ENCODE assay signal across 16 cellular contexts in the genomic region with DNA sequence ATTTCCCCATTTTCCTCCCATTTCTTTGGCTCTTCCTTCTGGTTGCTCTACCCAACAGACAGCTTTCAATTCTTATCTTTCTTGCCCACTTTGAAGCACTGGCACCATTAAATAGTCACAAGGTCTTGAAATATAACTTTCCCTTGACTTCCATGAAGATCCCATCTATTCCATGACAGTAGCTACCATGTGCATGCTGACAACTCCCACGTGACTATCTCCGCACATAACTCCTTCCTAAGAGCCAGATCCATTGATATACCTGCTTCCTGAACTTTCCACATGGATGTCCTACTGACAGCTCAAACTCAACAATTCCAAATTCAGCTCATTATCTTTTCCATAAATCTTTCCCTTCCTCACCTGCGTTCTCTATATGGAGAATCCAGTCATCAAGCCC.
A peak's percentile ranks its signal among the peaks of the same experiment; 100 is the strongest.
DNase-seq lines count a peak whose midpoint lies in the region; ATAC-seq and TF ChIP-seq lines count a peak whose summit lies in the region.
"Had no signal": no experiment of that assay in that cellular context is flagged by ENCODE, and none has a peak within 500 bp of the region (broad histone marks: within the 10 kb centered on the region; RNA-seq: fewer than 3 reads in every experiment).

No MANE protein-coding gene starts in this region.

- peaks cover 4% of the 10 kb centered on the region for H3K27me3 Mint-ChIP-seq in nephron progenitor cell (ENCODE audit: low read depth, poor library complexity)
- peaks cover 8% of the 10 kb centered on the region for H3K27me3 Mint-ChIP-seq in activated naive CD8-positive, alpha-beta T cell treated with anti-CD3 and anti-CD28 coated beads for 36 hours
- H3K27me3 Mint-ChIP-seq: CD4-positive, CD25-positive, alpha-beta regulatory T cell had no signal

- H3K23ac ChIP-seq in IMR-90 (ENCODE audit: low read depth, low read length) (no peak overlapping the region), mesenchymal stem cell (ENCODE audit: low read length in 2 of 2) (no peak overlapping the region)

- H3K27ac Mint-ChIP-seq in nephron progenitor cell: no peak overlapping the region
- no peak overlapping the region for H3K27ac Mint-ChIP-seq in activated naive CD8-positive, alpha-beta T cell treated with anti-CD3 and anti-CD28 coated beads for 36 hours
- H3K27ac Mint-ChIP-seq: B cell; CD4-positive, CD25-positive, alpha-beta regulatory T cell; CD8-positive, alpha-beta T cell; H9 had no signal

- no peak for DNase-seq in GM23248
- DNase-seq in IMR-90: no peak
- no peak for DNase-seq in mesenchymal stem cell
- DNase-seq in nephron progenitor cell: no peak
- DNase-seq in activated naive CD8-positive, alpha-beta T cell treated with anti-CD3 and anti-CD28 coated beads for 36 hours: no peak
- DNase-seq: Caco-2; CD4-positive, CD25-positive, alpha-beta regulatory T cell; CD8-positive, alpha-beta T cell; DMS153; DND-41; H9 had no signal

- H3K14ac ChIP-seq in IMR-90 (replicated peaks; ENCODE audit: low read depth, low read length) (no peak overlapping the region), mesenchymal stem cell (ENCODE audit: low read length in 2 of 2) (no peak overlapping the region)

- peaks cover 20% of the 10 kb centered on the region; the same call in 1 of the 2 replicates for H3K4me1 ChIP-seq in GM23248 (ENCODE audit: insufficient read depth)
- peaks cover 8% of the 10 kb centered on the region for H3K4me1 ChIP-seq in IMR-90 (ENCODE audit: control insufficient read depth, insufficient read depth, low read length)
- peaks cover 5% of the 10 kb centered on the region for H3K4me1 ChIP-seq in mesenchymal stem cell (ENCODE audit: control insufficient read depth, insufficient read depth, low read depth, low read length)

- WGBS in GM23248 (ENCODE audit: low coverage in 1 of 2, low lambda C conversion rate in 2 of 2, missing lambda C conversion rate in 2 of 2), 2 experiments: 98 to 99% methylated on average over 3 of the region's 3 CpGs
- 100% methylated on average over 2 of the region's 3 CpGs; no CpG with 5 or more reads in 1 of the 2 experiments for WGBS in IMR-90 (ENCODE audit: extremely low coverage in 2 of 2, insufficient read length in 1 of 2), 2 experiments
- 91% methylated on average over 3 of the region's 3 CpGs for WGBS in mesenchymal stem cell

- no peaks in the 10 kb centered on the region for H3K27me3 ChIP-seq in GM23248 (replicated peaks; ENCODE audit: insufficient read depth)
- H3K27me3 ChIP-seq in IMR-90 (ENCODE audit: control insufficient read depth, insufficient read depth, low read length): no peaks in the 10 kb centered on the region
- no peaks in the 10 kb centered on the region for H3K27me3 ChIP-seq in mesenchymal stem cell (ENCODE audit: control insufficient read depth in 1 of 2, insufficient read depth in 1 of 2, low read length in 2 of 2)
- H3K27me3 ChIP-seq: BLaER1 had no signal

- dilution Hi-C loops in IMR-90 (cut with HindIII; ENCODE audit: low sequenced_read_pairs, unreplicated experiment): no loop called here

- peaks cover 8% of the 10 kb centered on the region for H3K4me1 Mint-ChIP-seq in nephron progenitor cell
- no peaks in the 10 kb centered on the region for H3K4me1 Mint-ChIP-seq in activated naive CD8-positive, alpha-beta T cell treated with anti-CD3 and anti-CD28 coated beads for 36 hours
- H3K4me1 Mint-ChIP-seq: B cell; CD4-positive, CD25-positive, alpha-beta regulatory T cell had no signal

- no peak overlapping the region for H4K5ac ChIP-seq in IMR-90 (ENCODE audit: low read depth, low read length)

- no peak for TF ChIP-seq POLR2A in IMR-90 (IDR thresholded peaks at IDR 0.05; ENCODE audit: low read depth, low read length)

- H3K9ac ChIP-seq in GM23248 (no peak overlapping the region), IMR-90 (ENCODE audit: low read depth, low read length) (no peak overlapping the region), mesenchymal stem cell (ENCODE audit: low read length) (no peak overlapping the region)
- H3K9ac ChIP-seq: BLaER1 had no signal

- in situ Hi-C loops in GM23248 (cut with MboI): no loop called here
- in situ Hi-C loops in IMR-90 (cut with MboI; ENCODE audit: low sequenced_read_pairs): no loop called here

- ATAC-seq in IMR-90 (ENCODE audit: low read depth): no peak
- ATAC-seq in GM21528 (IDR thresholded peaks at IDR 0.05; ENCODE audit: low FRiP score, unreplicated experiment): no peak
- ATAC-seq: CD8-positive, alpha-beta T cell; HCT116 had no signal

- no peak overlapping the region for H2AFZ ChIP-seq in GM23248
- H2AFZ ChIP-seq in IMR-90 (replicated peaks; ENCODE audit: low read length, poor library complexity): no peak overlapping the region
- H2AFZ ChIP-seq in mesenchymal stem cell (ENCODE audit: low read depth, low read length): no peak overlapping the region

- H3K9me2 ChIP-seq in GM23248 (ENCODE audit: insufficient read depth): no peaks in the 10 kb centered on the region; the same call in 1 of the 2 replicates

- H4K91ac ChIP-seq in IMR-90 (ENCODE audit: insufficient read depth, low read depth, low read length): no peak overlapping the region
- no peak overlapping the region for H4K91ac ChIP-seq in mesenchymal stem cell (ENCODE audit: low read length)

- H3K18ac ChIP-seq in IMR-90 (ENCODE audit: low read depth, low read length): no peak overlapping the region
- peak overlapping the region; percentile 54 to 91 for H3K18ac ChIP-seq in mesenchymal stem cell (ENCODE audit: low read depth in 1 of 2, low read length in 2 of 2)

- TF ChIP-seq RAD21 in IMR-90 (IDR thresholded peaks at IDR 0.05; ENCODE audit: low read length): no peak

- H3K79me1 ChIP-seq in IMR-90 (ENCODE audit: low read depth in 1 of 2, low read length in 2 of 2): peaks cover 4 to 27% of the 10 kb centered on the region in 2 experiments; a peak in 3 of 4 replicates
- peaks cover 9% of the 10 kb centered on the region for H3K79me1 ChIP-seq in mesenchymal stem cell (replicated peaks; ENCODE audit: low read length, poor library complexity, severe bottlenecking)

- peak overlapping the region; percentile 16; the same call in 1 of the 2 replicates for H2BK20ac ChIP-seq in IMR-90 (ENCODE audit: low read depth, low read length)

- POLR2A ChIA-PET in IMR-90 (lab: Charles Lee; ENCODE audit: unreplicated experiment): no interaction called here

- intact Hi-C loops in IMR-90 (cut with micrococcal nuclease): loop anchor here (2.0 kb wide), 1 partner anchor 17 kb away; no protein-coding TSS in a partner anchor

- peaks cover 23% of the 10 kb centered on the region for H3F3A ChIP-seq in GM23248 (ENCODE audit: insufficient read depth)

- no peak overlapping the region for H3K4me3 ChIP-seq in GM23248
- no peak overlapping the region for H3K4me3 ChIP-seq in IMR-90 (ENCODE audit: insufficient read depth, low read depth, low read length)
- H3K4me3 ChIP-seq in mesenchymal stem cell (ENCODE audit: insufficient read depth in 1 of 2, low read depth in 1 of 2, low read length in 2 of 2): no peak overlapping the region
- H3K4me3 ChIP-seq: BLaER1 had no signal

- H2AK5ac ChIP-seq in IMR-90 (ENCODE audit: low read depth, low read length) (no peak overlapping the region), mesenchymal stem cell (ENCODE audit: low read length, severe bottlenecking) (peak overlapping the region; percentile 37)

- H3K9me3 Mint-ChIP-seq in nephron progenitor cell: peaks cover 36% of the 10 kb centered on the region
- H3K9me3 Mint-ChIP-seq in activated naive CD8-positive, alpha-beta T cell treated with anti-CD3 and anti-CD28 coated beads for 36 hours: peaks cover 4% of the 10 kb centered on the region

- H2BK5ac ChIP-seq in IMR-90 (ENCODE audit: low read depth, low read length, poor library complexity, severe bottlenecking) (no peak overlapping the region), mesenchymal stem cell (ENCODE audit: low read depth, low read length, poor library complexity, severe bottlenecking) (no peak overlapping the region)

- H3K9me3 ChIP-seq in GM23248 (ENCODE audit: low read depth): no peaks in the 10 kb centered on the region
- no peaks in the 10 kb centered on the region for H3K9me3 ChIP-seq in IMR-90 (ENCODE audit: control insufficient read depth, insufficient read depth, low read length)
- H3K9me3 ChIP-seq in mesenchymal stem cell (ENCODE audit: control insufficient read depth, low read length): peaks cover 6% of the 10 kb centered on the region
- H3K9me3 ChIP-seq: BLaER1, Caco-2 had no signal

- H2BK120ac ChIP-seq in IMR-90 (ENCODE audit: low read depth, low read length) (0 out of 2 replicates have a peak overlapping the region, but pooled peaks have one; percentile 9), mesenchymal stem cell (ENCODE audit: low read depth, low read length) (no peak overlapping the region)

- TF ChIP-seq CTCF in IMR-90 (conservative IDR thresholded peaks at IDR 0.05; ENCODE audit: low read depth, low read length) (no peak), nephron progenitor cell (IDR thresholded peaks at IDR 0.05) (no peak)

- H4K8ac ChIP-seq in IMR-90 (ENCODE audit: low read depth in 2 of 2, low read length in 2 of 2) (no peak overlapping the region), mesenchymal stem cell (ENCODE audit: low read length) (no peak overlapping the region)

- H3K4me3 Mint-ChIP-seq in nephron progenitor cell: no peak overlapping the region
- no peak overlapping the region for H3K4me3 Mint-ChIP-seq in activated naive CD8-positive, alpha-beta T cell treated with anti-CD3 and anti-CD28 coated beads for 36 hours
- H3K4me3 Mint-ChIP-seq: B cell; CD4-positive, CD25-positive, alpha-beta regulatory T cell; CD8-positive, alpha-beta T cell; H9 had no signal

- H3K36me3 Mint-ChIP-seq in nephron progenitor cell (ENCODE audit: low read depth): peaks cover 67% of the 10 kb centered on the region
- no peaks in the 10 kb centered on the region for H3K36me3 Mint-ChIP-seq in activated naive CD8-positive, alpha-beta T cell treated with anti-CD3 and anti-CD28 coated beads for 36 hours
- H3K36me3 Mint-ChIP-seq: CD4-positive, CD25-positive, alpha-beta regulatory T cell; CD8-positive, alpha-beta T cell had no signal

- H4K20me1 ChIP-seq in GM23248 (ENCODE audit: insufficient read depth): no peaks in the 10 kb centered on the region
- no peaks in the 10 kb centered on the region for H4K20me1 ChIP-seq in IMR-90 (ENCODE audit: insufficient read depth, low read length)
- H4K20me1 ChIP-seq: BLaER1 had no signal

- H3K36me3 ChIP-seq in GM23248 (ENCODE audit: low read depth): no peaks in the 10 kb centered on the region
- H3K36me3 ChIP-seq in IMR-90 (ENCODE audit: control insufficient read depth, insufficient read depth, low read length): no peaks in the 10 kb centered on the region
- no peaks in the 10 kb centered on the region for H3K36me3 ChIP-seq in mesenchymal stem cell (ENCODE audit: control insufficient read depth in 1 of 2, insufficient read depth in 2 of 2, low read depth in 1 of 2, low read length in 2 of 2)
- H3K36me3 ChIP-seq: BLaER1 had no signal

- BruUV-seq in IMR-90 (replicated peaks; lab: Mats Ljungman, UMichigan): no TSS peak

- H2BK15ac ChIP-seq in IMR-90 (ENCODE audit: low read depth, low read length) (peak overlapping the region; percentile 7; the same call in 1 of the 3 replicates), mesenchymal stem cell (ENCODE audit: low read depth, poor library complexity, severe bottlenecking) (no peak overlapping the region)

- 0 out of 2 replicates have a peak, but pooled peaks cover 5% of the 10 kb centered on the region for H3K9me1 ChIP-seq in IMR-90 (ENCODE audit: insufficient read depth, low read length)

- no peaks in the 10 kb centered on the region for H3K79me2 ChIP-seq in GM23248 (ENCODE audit: insufficient read depth)

- no peak overlapping the region for H3K4me2 ChIP-seq in GM23248 (ENCODE audit: unreplicated experiment)
- no peak overlapping the region for H3K4me2 ChIP-seq in IMR-90 (ENCODE audit: low read depth, low read length)
- no peak overlapping the region for H3K4me2 ChIP-seq in mesenchymal stem cell (ENCODE audit: low read length, poor library complexity, severe bottlenecking)
- H3K4me2 ChIP-seq: BLaER1 had no signal

- no peak overlapping the region; the same call in 1 of the 2 replicates for H3K4ac ChIP-seq in IMR-90 (ENCODE audit: low read depth, low read length)
- H3K4ac ChIP-seq in mesenchymal stem cell (ENCODE audit: low read depth in 1 of 2, low read length in 2 of 2): peak overlapping the region in 1 of 2 experiments; percentile 4

- H3K56ac ChIP-seq in IMR-90 (ENCODE audit: extremely low read depth, insufficient read depth, low read length): no peak overlapping the region

- H2AK9ac ChIP-seq in IMR-90 (replicated peaks; ENCODE audit: low read depth, low read length, poor library complexity): no peak overlapping the region

- no peak overlapping the region for H2BK12ac ChIP-seq in mesenchymal stem cell (ENCODE audit: low read length in 2 of 2)

- H3K27ac ChIP-seq in GM23248 (0 out of 2 replicates have a peak overlapping the region, but pooled peaks have one; percentile 15), IMR-90 (ENCODE audit: insufficient read depth, low read length) (no peak overlapping the region), mesenchymal stem cell (ENCODE audit: low read length, poor library complexity, severe bottlenecking) (no peak overlapping the region)
- H3K27ac ChIP-seq: BLaER1, C4-2B had no signal

- CTCF ChIA-PET in IMR-90 (lab: Yijun Ruan, JAX): no interaction called here
